ENCODE assay signal across 20 cellular contexts in genomic region chr9:135949666-135950134, GRCh38. TPM values are rescaled to one million over a fixed set of nuclear protein-coding genes. Genes with fewer than 3 reads are reported as not detected.
DNase-seq lines count a peak whose midpoint lies in the region; ATAC-seq and TF ChIP-seq lines count a peak whose summit lies in the region.
"Had no signal": no experiment of that assay in that cellular context is flagged by ENCODE, and none has a peak within 500 bp of the region (broad histone marks: within the 10 kb centered on the region; RNA-seq: fewer than 3 reads in every experiment).

No MANE protein-coding gene starts in this region.

- intact Hi-C loops in CD4-positive, alpha-beta T cell (cut with DNase I, micrococcal nuclease), result no loop called here

- TF ChIP-seq CTCF in brain (conservative IDR thresholded peaks at IDR 0.05) (no peak), smooth muscle cell (IDR thresholded peaks at IDR 0.05; ENCODE audit: borderline replicate concordance, insufficient read depth, poor library complexity, severe bottlenecking) (no peak), H9 (conservative IDR thresholded peaks at IDR 0.05) (no peak)
- TF ChIP-seq CTCF in CD4-positive, alpha-beta T cell (IDR thresholded peaks at IDR 0.05), result no peak

- H2BK120ac ChIP-seq in H9 (ENCODE audit: low read depth, low read length, poor library complexity, severe bottlenecking), result no peak overlapping the region

- no peak overlapping the region for H4K8ac ChIP-seq in H9 (replicated peaks; ENCODE audit: insufficient read length, low read depth, low read length)

- H3K4ac ChIP-seq in H9 (ENCODE audit: low read depth, low read length), result no peak overlapping the region

- H3K4me3 Mint-ChIP-seq in brain, result no peak overlapping the region
- no peak overlapping the region for H3K4me3 Mint-ChIP-seq in H9
- no peak overlapping the region for H3K4me3 Mint-ChIP-seq in CD4-positive, alpha-beta T cell
- H3K4me3 Mint-ChIP-seq: activated CD4-positive, alpha-beta T cell treated with anti-CD3 and anti-CD28 coated beads, Interleukin-2, amount 10 ng/mL, durations not matched to agents 24 days and 14 days; activated naive CD8-positive, alpha-beta T cell treated with anti-CD3 and anti-CD28 coated beads, Interleukin-2, amount 10 ng/mL, durations not matched to agents 7 days and 5 days had no signal

- ATAC-seq in CD4-positive, alpha-beta T cell (ENCODE audit: poor library complexity), result no peak
- ATAC-seq: lower lobe of right lung; pancreas; stimulated activated naive CD8-positive, alpha-beta T cell treated with anti-CD3 and anti-CD28 coated beads, Interleukin-15, Interleukin-2, amounts not matched to agents 100 U/mL and 50 U/mL, for 24 hours had no signal

- H3K9me3 ChIP-seq in smooth muscle cell (replicated peaks; ENCODE audit: low read depth) (no peaks in the 10 kb centered on the region), H9 (ENCODE audit: control insufficient read depth, low read depth, low read length) (no peaks in the 10 kb centered on the region)
- H3K9me3 ChIP-seq in CD4-positive, alpha-beta T cell (ENCODE audit: control insufficient read depth, low read length), result no peaks in the 10 kb centered on the region
- H3K9me3 ChIP-seq: lower lobe of right lung, pancreas, transverse colon had no signal

- H2AK5ac ChIP-seq in H9 (ENCODE audit: insufficient read length, low read length), result no peak overlapping the region

- CTCF ChIA-PET in CD4-positive, alpha-beta T cell (lab: Charles Lee), result no interaction called here

- H3K14ac ChIP-seq in H9 (ENCODE audit: insufficient read depth, low read length), result no peak overlapping the region

- peak overlapping the region; percentile 80 for H3K27ac ChIP-seq in smooth muscle cell (ENCODE audit: low read depth)
- H3K27ac ChIP-seq in H9 (ENCODE audit: insufficient read length, low read depth, low read length), result no peak overlapping the region
- no peak overlapping the region for H3K27ac ChIP-seq in CD4-positive, alpha-beta T cell (ENCODE audit: low read depth, low read length)
- H3K27ac ChIP-seq: coronary artery, lower lobe of right lung, pancreas, transverse colon had no signal

- H4K91ac ChIP-seq in H9 (ENCODE audit: insufficient read length, low read depth, low read length), result no peak overlapping the region

- H3K18ac ChIP-seq in H9 (ENCODE audit: insufficient read length, low read depth, low read length), result no peak overlapping the region

- H3K27ac Mint-ChIP-seq in brain (peak overlapping the region in 3 of 5 experiments; percentile 32 to 85 (median 80)), H9 (peak overlapping the region in 1 of 3 experiments; percentile 0; a peak in 1 of 7 replicates)
- H3K27ac Mint-ChIP-seq in CD4-positive, alpha-beta T cell, result no peak overlapping the region
- H3K27ac Mint-ChIP-seq: activated CD4-positive, alpha-beta T cell treated with anti-CD3 and anti-CD28 coated beads, Interleukin-2, amount 10 ng/mL, durations not matched to agents 24 days and 14 days; activated naive CD8-positive, alpha-beta T cell treated with anti-CD3 and anti-CD28 coated beads, Interleukin-2, amount 10 ng/mL, durations not matched to agents 7 days and 5 days had no signal

- H3K4me3 ChIP-seq in smooth muscle cell, result no peak overlapping the region
- H3K4me3 ChIP-seq: coronary artery, lower lobe of right lung, pancreas, transverse colon had no signal

- H4K20me1 ChIP-seq in smooth muscle cell (ENCODE audit: low read depth) (peaks cover 1% of the 10 kb centered on the region), H9 (ENCODE audit: control insufficient read depth, insufficient read depth, insufficient read length) (no peaks in the 10 kb centered on the region)

- H3K27me3 Mint-ChIP-seq in brain (no peaks in the 10 kb centered on the region), H9 (ENCODE audit: low read depth) (no peaks in the 10 kb centered on the region)
- no peaks in the 10 kb centered on the region for H3K27me3 Mint-ChIP-seq in CD4-positive, alpha-beta T cell
- H3K27me3 Mint-ChIP-seq: activated CD4-positive, alpha-beta T cell treated with anti-CD3 and anti-CD28 coated beads, Interleukin-2, amount 10 ng/mL, durations not matched to agents 24 days and 14 days; activated naive CD8-positive, alpha-beta T cell treated with anti-CD3 and anti-CD28 coated beads, Interleukin-2, amount 10 ng/mL, durations not matched to agents 7 days and 5 days; naive B cell had no signal

- H3K9ac ChIP-seq in smooth muscle cell (ENCODE audit: low read depth), result no peak overlapping the region
- H3K9ac ChIP-seq in H9 (ENCODE audit: extremely low read depth, insufficient read length, low read length), result no peak overlapping the region

- no peak for TF ChIP-seq RAD21 in Ishikawa (IDR thresholded peaks at IDR 0.05; ENCODE audit: low read depth)

- H3K9me3 Mint-ChIP-seq in brain (no peaks in the 10 kb centered on the region), H9 (no peaks in the 10 kb centered on the region)
- no peaks in the 10 kb centered on the region for H3K9me3 Mint-ChIP-seq in CD4-positive, alpha-beta T cell
- H3K9me3 Mint-ChIP-seq: activated CD4-positive, alpha-beta T cell treated with anti-CD3 and anti-CD28 coated beads, Interleukin-2, amount 10 ng/mL, durations not matched to agents 24 days and 14 days; activated naive CD8-positive, alpha-beta T cell treated with anti-CD3 and anti-CD28 coated beads, Interleukin-2, amount 10 ng/mL, durations not matched to agents 7 days and 5 days; naive B cell had no signal

- H4K5ac ChIP-seq in H9 (ENCODE audit: insufficient read length, low read depth, low read length), result no peak overlapping the region

- no peaks in the 10 kb centered on the region for H3K23me2 ChIP-seq in H9 (ENCODE audit: insufficient read length, low read depth, low read length, poor library complexity, severe bottlenecking)

- no peak overlapping the region for H2BK15ac ChIP-seq in H9 (ENCODE audit: low read depth, low read length)

- H3K79me2 ChIP-seq in smooth muscle cell (ENCODE audit: low read depth) (no peaks in the 10 kb centered on the region), H9 (ENCODE audit: insufficient read depth, low read length) (0 out of 2 replicates have a peak, but pooled peaks cover 1% of the 10 kb centered on the region)

- H3K4me1 Mint-ChIP-seq in brain (peaks cover 23% of the 10 kb centered on the region), H9 (no peaks in the 10 kb centered on the region)
- H3K4me1 Mint-ChIP-seq in CD4-positive, alpha-beta T cell (ENCODE audit: low read depth), result peaks cover 5% of the 10 kb centered on the region
- H3K4me1 Mint-ChIP-seq: activated naive CD8-positive, alpha-beta T cell treated with anti-CD3 and anti-CD28 coated beads, Interleukin-2, amount 10 ng/mL, durations not matched to agents 7 days and 5 days had no signal

- H2BK20ac ChIP-seq in H9 (ENCODE audit: low read depth, low read length, poor library complexity, severe bottlenecking), result no peak overlapping the region

- H2BK5ac ChIP-seq in H9 (ENCODE audit: insufficient read length, low read length), result no peak overlapping the region

- H3K4me2 ChIP-seq in smooth muscle cell, result no peak overlapping the region
- no peak overlapping the region for H3K4me2 ChIP-seq in H9 (ENCODE audit: insufficient read depth, insufficient read length, low read length)

- no peak overlapping the region for H3K56ac ChIP-seq in H9 (ENCODE audit: insufficient read length, low read depth, low read length)

- POLR2A ChIA-PET in CD4-positive, alpha-beta T cell (lab: Charles Lee), result no interaction called here

- H2AFZ ChIP-seq in smooth muscle cell (ENCODE audit: low read depth) (no peak overlapping the region), H9 (ENCODE audit: low read length) (no peak overlapping the region)

- no peak overlapping the region for H3T11ph ChIP-seq in H9 (ENCODE audit: low read length)

- WGBS in smooth muscle cell (ENCODE audit: low lambda C conversion rate), result 86% methylated on average over 19 of the region's 19 CpGs
- no CpG with 5 or more reads among the region's 19 CpGs for WGBS in H9 (ENCODE audit: extremely low coverage, insufficient read length, low lambda C conversion rate)

- no peak overlapping the region for H2BK12ac ChIP-seq in H9 (ENCODE audit: insufficient read length, low read depth, low read length)

- peaks cover 2% of the 10 kb centered on the region for H3K79me1 ChIP-seq in H9 (ENCODE audit: insufficient read depth, low read depth, low read length, poor library complexity, severe bottlenecking)

- H3K4me1 ChIP-seq in smooth muscle cell (ENCODE audit: low read depth) (peaks cover 9% of the 10 kb centered on the region), H9 (ENCODE audit: insufficient read depth, low read length) (no peaks in the 10 kb centered on the region)
- H3K4me1 ChIP-seq: lower lobe of right lung, pancreas, transverse colon had no signal

- no peak overlapping the region for H3K23ac ChIP-seq in H9 (ENCODE audit: insufficient read length, low read depth, low read length)

- H3K27me3 ChIP-seq in smooth muscle cell (ENCODE audit: low read depth), result no peaks in the 10 kb centered on the region
- H3K27me3 ChIP-seq in H9 (ENCODE audit: insufficient read depth, low read length), result no peaks in the 10 kb centered on the region
- H3K27me3 ChIP-seq in CD4-positive, alpha-beta T cell (ENCODE audit: control insufficient read depth, insufficient read depth, low read length), result no peaks in the 10 kb centered on the region
- H3K27me3 ChIP-seq: pancreas, transverse colon had no signal

- TF ChIP-seq EP300 in Ishikawa (IDR thresholded peaks at IDR 0.05; ENCODE audit: borderline replicate concordance), result no peak

- H3K36me3 Mint-ChIP-seq in brain (peaks cover 57% of the 10 kb centered on the region), H9 (ENCODE audit: insufficient read depth in 1 of 3, low read depth in 3 of 3) (peaks cover 30 to 75% (median 73%) of the 10 kb centered on the region in 3 experiments)
- H3K36me3 Mint-ChIP-seq in CD4-positive, alpha-beta T cell (ENCODE audit: low read depth), result peaks cover 75% of the 10 kb centered on the region

- no peaks in the 10 kb centered on the region for H3K36me3 ChIP-seq in smooth muscle cell (ENCODE audit: low read depth)

- DNase-seq in left kidney (ENCODE audit: low read depth, low spot score) (peak; percentile 67), smooth muscle cell (lab: John Stamatoyannopoulos, UW; ENCODE audit: unreplicated experiment) (no peak), H9 (no peak)
- no peak for DNase-seq in effector CD4-positive, alpha-beta T cell
- DNase-seq in CD4-positive, alpha-beta T cell, result no peak
- DNase-seq: activated CD4-positive, alpha-beta T cell treated with anti-CD3 and anti-CD28 coated beads, Interleukin-2, amount 10 ng/mL, durations not matched to agents 24 days and 14 days; activated naive CD8-positive, alpha-beta T cell treated with anti-CD3 and anti-CD28 coated beads, Interleukin-2, amount 10 ng/mL, durations not matched to agents 7 days and 5 days; AML-193; COR-L47; HCEC 1CT; lower lobe of right lung; naive B cell; NCI-H2081 treated with DMSO at 0.1 percent for 48 hours; pancreas; RPMI8226; stimulated activated naive CD8-positive, alpha-beta T cell treated with anti-CD3 and anti-CD28 coated beads, Interleukin-15, Interleukin-2, amounts not matched to agents 100 U/mL and 50 U/mL, for 24 hours; transverse colon had no signal

- no peaks in the 10 kb centered on the region for H3F3A ChIP-seq in smooth muscle cell (ENCODE audit: low read depth)

RNA-seq across cellular contexts. Expression of gene UBAC1, which starts 11.5 kb away (rescaled TPM):
- polyA plus RNA-seq in brain (ENCODE audit: insufficient read depth, low read depth, low replicate concordance) (80.4 TPM), smooth muscle cell (43.5 and 50.4 TPM in 2 replicates)
- total RNA-seq in smooth muscle cell (34.3 and 35.3 TPM in 2 replicates), H9 (2021) (46.3 and 47.5 TPM in 2 replicates)
- 10 to 100 TPM; 16.4 to 19.6 TPM for total RNA-seq in CD4-positive, alpha-beta T cell

RNA-seq across cellular contexts. Expression of gene CAMSAP1, which starts 42.4 kb away (rescaled TPM):
- polyA plus RNA-seq in brain (ENCODE audit: insufficient read depth, low read depth, low replicate concordance) (44.7 TPM), smooth muscle cell (5.3 and 5.4 TPM in 2 replicates)
- total RNA-seq in smooth muscle cell (15.1 and 17.8 TPM in 2 replicates), H9 (2021) (43.6 and 52.7 TPM in 2 replicates)
- 10 to 100 TPM; 16.8 to 18.2 TPM for total RNA-seq in CD4-positive, alpha-beta T cell
